8 cellular contexts compared by ENCODE assay signal in the genomic region with DNA sequence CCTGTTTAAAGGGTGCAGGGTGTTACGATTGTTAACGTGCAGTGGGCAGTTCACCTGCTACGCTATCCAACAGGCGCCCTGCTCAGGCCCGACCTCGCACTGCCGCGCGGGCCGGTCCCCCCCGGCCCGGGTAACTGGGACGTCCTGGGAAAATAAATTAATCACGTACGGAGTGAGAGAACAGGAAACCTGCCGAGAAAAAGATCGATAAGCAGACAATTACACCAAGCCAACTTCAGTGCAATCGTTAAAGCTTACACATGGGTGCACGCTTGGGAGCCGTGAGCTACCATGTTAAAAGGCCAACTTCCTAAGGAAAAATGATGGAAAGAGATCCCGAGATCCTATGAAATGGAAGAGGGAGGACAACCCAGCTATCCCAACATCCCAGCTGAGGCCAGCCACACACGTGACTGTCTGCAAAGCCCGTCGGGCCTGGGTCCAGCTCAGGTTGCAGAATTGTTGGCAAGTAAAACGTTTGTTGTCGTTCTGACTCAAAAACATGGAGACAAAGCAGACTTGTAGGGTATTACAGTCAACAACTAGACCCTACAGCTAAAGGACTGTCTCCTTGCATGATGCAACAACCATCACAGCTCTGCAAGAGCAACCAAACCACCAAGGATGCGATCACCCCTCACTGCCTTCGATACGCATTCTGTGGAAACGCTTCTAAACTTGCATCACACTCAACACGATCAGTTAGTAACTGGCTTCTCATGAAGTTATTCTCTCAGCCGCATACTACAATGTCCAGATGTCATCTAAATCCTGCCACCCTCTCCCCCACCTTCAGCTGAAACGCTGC. TPM values are rescaled to one million over a fixed set of nuclear protein-coding genes. Genes with fewer than 3 reads are reported as not detected.
DNase-seq lines count a peak whose midpoint lies in the region; ATAC-seq and TF ChIP-seq lines count a peak whose summit lies in the region.

No MANE protein-coding gene starts in this region.

- H3K9ac ChIP-seq in OCI-LY3 (ENCODE audit: low read length) = peak overlapping the region; percentile 99
- no peak overlapping the region for H3K9ac ChIP-seq in neuronal stem cell (ENCODE audit: low read depth, low read length, poor library complexity)

- H4K20me1 ChIP-seq in OCI-LY3 (ENCODE audit: insufficient read depth, low read length) = peaks cover 11% of the 10 kb centered on the region; the same call in 1 of the 2 replicates

- H4K91ac ChIP-seq in neuronal stem cell (ENCODE audit: low read depth, low read length, poor library complexity) = no peak overlapping the region

- TF ChIP-seq CTCF in OCI-LY3 (IDR thresholded peaks at IDR 0.05; ENCODE audit: low read depth, low read length) = no peak

- H3K4me1 Mint-ChIP-seq in effector memory CD8-positive, alpha-beta T cell (ENCODE audit: low read depth in 2 of 2) = peaks cover 24% of the 10 kb centered on the region in 2 donors

- H3K14ac ChIP-seq in neuronal stem cell (ENCODE audit: low read length) = no peak overlapping the region

- H2AK5ac ChIP-seq in neuronal stem cell (ENCODE audit: low read depth, low read length) = peak overlapping the region; percentile 18

- H3K36me3 ChIP-seq in OCI-LY3 (replicated peaks; ENCODE audit: low read depth, low read length) (no peaks in the 10 kb centered on the region), neuronal stem cell (replicated peaks in 1 of 2; ENCODE audit: control insufficient read depth in 2 of 2, insufficient read depth in 2 of 2, low read length in 2 of 2) (peaks cover 2 to 7% of the 10 kb centered on the region in 2 donors)

- H3K4me2 ChIP-seq in OCI-LY3 (ENCODE audit: low read length) (peak overlapping the region; percentile 87), neuronal stem cell (ENCODE audit: insufficient read depth, low read length, poor library complexity, severe bottlenecking) (no peak overlapping the region)

- no peak overlapping the region for H2BK15ac ChIP-seq in neuronal stem cell (ENCODE audit: low read length)

- H3K9me3 ChIP-seq in OCI-LY3 (ENCODE audit: insufficient read depth, low read length) = no peaks in the 10 kb centered on the region
- peaks cover 0 to 16% of the 10 kb centered on the region in 2 donors for H3K9me3 ChIP-seq in neuronal stem cell (replicated peaks in 1 of 2; ENCODE audit: control insufficient read depth in 2 of 2, insufficient read depth in 1 of 2, low read depth in 1 of 2, low read length in 2 of 2)

- peaks cover 12% of the 10 kb centered on the region for H3K36me3 Mint-ChIP-seq in effector memory CD8-positive, alpha-beta T cell (ENCODE audit: insufficient read depth)

- peaks cover 6% of the 10 kb centered on the region for H3K79me1 ChIP-seq in neuronal stem cell (ENCODE audit: low read depth, low read length)

- H3K4me3 Mint-ChIP-seq in effector memory CD8-positive, alpha-beta T cell = peak overlapping the region; percentile 94 to 96

- H3K79me2 ChIP-seq in OCI-LY3 (ENCODE audit: low read length) = peaks cover 53% of the 10 kb centered on the region

- H3K27me3 Mint-ChIP-seq in effector memory CD8-positive, alpha-beta T cell = peaks cover 0 to 8% of the 10 kb centered on the region in 2 donors

- H3K23ac ChIP-seq in neuronal stem cell (ENCODE audit: low read depth, low read length, poor library complexity) = no peak overlapping the region

- H2BK12ac ChIP-seq in neuronal stem cell (ENCODE audit: low read length) = no peak overlapping the region

- H3K27me3 ChIP-seq in OCI-LY3 (ENCODE audit: low read depth, low read length) (no peaks in the 10 kb centered on the region), neuronal stem cell (ENCODE audit: control insufficient read depth in 3 of 3, insufficient read depth in 3 of 3, low read depth in 1 of 3, low read length in 3 of 3) (no peaks in the 10 kb centered on the region)

- peak overlapping the region; percentile 78 for H3K27ac ChIP-seq in OCI-LY3 (ENCODE audit: low read length)
- H3K27ac ChIP-seq in neuronal stem cell (replicated peaks; ENCODE audit: low read length) = peak overlapping the region; percentile 95

- H4K8ac ChIP-seq in neuronal stem cell (ENCODE audit: low read depth, low read length) = peak overlapping the region; percentile 90

- peak overlapping the region; percentile 91 to 98 for H3K27ac Mint-ChIP-seq in effector memory CD8-positive, alpha-beta T cell

- WGBS in neuronal stem cell (ENCODE audit: extremely low coverage in 2 of 2, insufficient read length in 2 of 2, insufficient replicate concordance in 1 of 2), 2 donors = no CpG with 5 or more reads among the region's 33 CpGs

- H3K4ac ChIP-seq in neuronal stem cell (ENCODE audit: low read length) = no peak overlapping the region

- no peak overlapping the region for H2BK120ac ChIP-seq in neuronal stem cell (ENCODE audit: low read depth, low read length)

- H3K18ac ChIP-seq in neuronal stem cell (ENCODE audit: low read length) = peak overlapping the region; percentile 77

- DNase-seq in NCI-H345 (lab: John Stamatoyannopoulos, UW) (peak; percentile 20), NCI-H345 treated with DMSO at 0.1 percent for 48 hours (lab: John Stamatoyannopoulos, UW; ENCODE audit: unreplicated experiment) (no peak), neuronal stem cell (ENCODE audit: low spot score) (no peak), KG1 (lab: John Stamatoyannopoulos, UW) (no peak)
- DNase-seq in effector memory CD8-positive, alpha-beta T cell = no peak

- no peaks in the 10 kb centered on the region for H3K9me3 Mint-ChIP-seq in effector memory CD8-positive, alpha-beta T cell

- ATAC-seq in effector memory CD8-positive, alpha-beta T cell (replicated peaks) = no peak
- ATAC-seq in GM21526 (IDR thresholded peaks at IDR 0.05; ENCODE audit: low FRiP score, unreplicated experiment) (no peak), GM18511 (IDR thresholded peaks at IDR 0.05; ENCODE audit: unreplicated experiment) (no peak)

- H2AFZ ChIP-seq in OCI-LY3 (ENCODE audit: low read depth, low read length) = peak overlapping the region; percentile 81
- peak overlapping the region; percentile 97 for H2AFZ ChIP-seq in neuronal stem cell (ENCODE audit: low read length)

- H3K4me1 ChIP-seq in OCI-LY3 (ENCODE audit: low read length) (peaks cover 28% of the 10 kb centered on the region), neuronal stem cell (ENCODE audit: control insufficient read depth in 2 of 2, insufficient read depth in 1 of 2, low read depth in 1 of 2, low read length in 2 of 2) (peaks cover 7% of the 10 kb centered on the region in 2 donors)

- peak overlapping the region; percentile 91 for H3K4me3 ChIP-seq in OCI-LY3 (ENCODE audit: low read length)
- peak overlapping the region in 1 of 2 donors; percentile 94 for H3K4me3 ChIP-seq in neuronal stem cell (ENCODE audit: low read length in 2 of 2)

- H2BK5ac ChIP-seq in neuronal stem cell (ENCODE audit: low read length) = peak overlapping the region; percentile 95

RNA-seq across cellular contexts. Expression of a gene that starts 0.7 kb away (rescaled TPM):
- 25.6 TPM for polyA plus RNA-seq in neuronal stem cell (2013, experiment 1 of 2)
- 26.2 TPM for polyA plus RNA-seq in neuronal stem cell (2013, experiment 2 of 2)
